Comparison of ENCODE assay signal across 28 cellular contexts in the genomic region with DNA sequence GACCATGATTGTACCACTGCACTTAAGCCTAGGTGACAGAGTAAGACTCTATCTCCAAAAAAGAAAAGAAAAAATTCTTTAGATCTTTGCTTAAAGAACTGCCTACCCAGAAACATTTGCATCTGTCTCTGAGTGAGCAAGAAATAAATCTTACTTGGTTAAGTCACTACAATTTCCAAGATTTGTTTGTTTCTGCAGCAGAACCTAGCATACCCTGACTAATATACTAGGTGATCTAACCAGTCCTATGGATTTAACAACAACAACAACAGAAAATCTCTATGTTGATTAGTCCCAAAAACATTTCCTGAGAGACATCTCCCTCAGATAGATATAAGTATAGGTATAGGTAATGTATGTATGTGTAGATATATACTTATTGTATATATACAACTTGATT.
"Had no signal": no experiment of that assay in that cellular context is flagged by ENCODE, and none has a peak within 500 bp of the region (broad histone marks: within the 10 kb centered on the region; RNA-seq: fewer than 3 reads in every experiment).

No MANE protein-coding gene starts in this region.

- FAIRE-seq: colon, endometrium, endothelial cell of umbilical vein, frontal cortex had no signal

- H3K4me1 ChIP-seq: colonic mucosa, esophagus muscularis mucosa, esophagus squamous epithelium, foreskin keratinocyte, gastrocnemius medialis, gastroesophageal sphincter, heart left ventricle, heart right ventricle had no signal

- H3K9me3 ChIP-seq: colonic mucosa, esophagus squamous epithelium, gastrocnemius medialis had no signal

- H3K27ac ChIP-seq: colonic mucosa, coronary artery, dorsolateral prefrontal cortex, epithelial cell of prostate, esophagus muscularis mucosa, esophagus squamous epithelium, foreskin keratinocyte, gastrocnemius medialis, gastroesophageal sphincter, heart left ventricle, heart right ventricle had no signal

- ATAC-seq: effector memory CD8-positive, alpha-beta T cell; esophagus mucosa; foreskin keratinocyte; gastrocnemius medialis; gastroesophageal sphincter; heart left ventricle; heart right ventricle had no signal

- H3K4me3 ChIP-seq: colonic mucosa, coronary artery, dorsolateral prefrontal cortex, esophagus muscularis mucosa, esophagus squamous epithelium, gastrocnemius medialis, gastroesophageal sphincter, heart left ventricle, heart right ventricle had no signal

- H3K27me3 ChIP-seq: colonic mucosa, esophagus muscularis mucosa, esophagus squamous epithelium, foreskin keratinocyte, gastrocnemius medialis, gastroesophageal sphincter, heart right ventricle had no signal

- DNase-seq: colonic mucosa; cortex of kidney; dermis blood vessel endothelial cell; dorsolateral prefrontal cortex; effector CD4-positive, alpha-beta T cell; effector CD8-positive, alpha-beta T cell; effector memory CD4-positive, alpha-beta T cell; effector memory CD8-positive, alpha-beta T cell; endodermal cell; erythroblast; esophagus squamous epithelium; foreskin fibroblast; foreskin keratinocyte; foreskin melanocyte; gastrocnemius medialis; glutamatergic neuron; head of caudate nucleus; heart left ventricle; heart right ventricle had no signal

- H3K36me3 ChIP-seq: colonic mucosa, esophagus muscularis mucosa, esophagus squamous epithelium, gastrocnemius medialis, gastroesophageal sphincter, heart left ventricle, heart right ventricle had no signal
